Comparison of ENCODE assay signal across 8 cellular contexts in genomic region chr19:43527860-43528622, GRCh38. TPM values are rescaled to one million over a fixed set of nuclear protein-coding genes. Genes with fewer than 3 reads are reported as not detected.
DNase-seq lines count a peak whose midpoint lies in the region; ATAC-seq and TF ChIP-seq lines count a peak whose summit lies in the region.

No MANE protein-coding gene starts in this region.

- POLR2A ChIA-PET in naive thymus-derived CD8-positive, alpha-beta T cell (lab: Charles Lee) = interaction anchor here (0.7 to 1.6 kb wide), 5 partner anchors 8 to 90 kb away, joined by 3 to 4 read pairs (median 3); no protein-coding TSS in a partner anchor

- H3K4me3 ChIP-seq in Peyer's patch (peak overlapping the region in 3 of 4 donors; percentile 73 to 88 (median 86)), gastroesophageal sphincter (peak overlapping the region; percentile 79 to 91), brain microvascular endothelial cell (ENCODE audit: low read depth, low read length) (no peak overlapping the region)

- H3K4me1 ChIP-seq in Peyer's patch (peaks cover 0 to 27% (median 7%) of the 10 kb centered on the region in 4 donors), gastroesophageal sphincter (peaks cover 0 to 59% (median 11%) of the 10 kb centered on the region in 3 donors)

- no peak for TF ChIP-seq EP300 in gastroesophageal sphincter (IDR thresholded peaks at IDR 0.05)

- peak overlapping the region; percentile 79 to 90 (median 86) for H3K27ac ChIP-seq in Peyer's patch
- peak overlapping the region; percentile 82 to 90 (median 89) for H3K27ac ChIP-seq in gastroesophageal sphincter
- H3K27ac ChIP-seq in brain microvascular endothelial cell = no peak overlapping the region

- no peaks in the 10 kb centered on the region for H3K36me3 Mint-ChIP-seq in stimulated activated memory B cell treated with anti-CD40 and anti-IgM and Interleukin-4, amounts not matched to agents 10 μg/mL and 1 μg/mL and 100 μg/mL, for 72 hours
- H3K36me3 Mint-ChIP-seq in naive thymus-derived CD8-positive, alpha-beta T cell = no peaks in the 10 kb centered on the region

- 8 to 24% methylated on average over 9 to 12 of the region's 13 CpGs for WGBS in gastroesophageal sphincter (ENCODE audit: low coverage in 1 of 2), 2 donors

- no peaks in the 10 kb centered on the region for H3K27me3 Mint-ChIP-seq in stimulated activated memory B cell treated with anti-CD40 and anti-IgM and Interleukin-4, amounts not matched to agents 10 μg/mL and 1 μg/mL and 100 μg/mL, for 72 hours
- no peaks in the 10 kb centered on the region for H3K27me3 Mint-ChIP-seq in naive thymus-derived CD8-positive, alpha-beta T cell

- H3K4me3 Mint-ChIP-seq in stimulated activated memory B cell treated with anti-CD40 and anti-IgM and Interleukin-4, amounts not matched to agents 10 μg/mL and 1 μg/mL and 100 μg/mL, for 72 hours = no peak overlapping the region
- H3K4me3 Mint-ChIP-seq in naive thymus-derived CD8-positive, alpha-beta T cell = peak overlapping the region in 5 of 10 donors; percentile 15 to 78 (median 49)

- H3K9me3 ChIP-seq in Peyer's patch = no peaks in the 10 kb centered on the region
- H3K9me3 ChIP-seq in gastroesophageal sphincter = no peaks in the 10 kb centered on the region

- peak; percentile 47 for ATAC-seq in gastroesophageal sphincter
- ATAC-seq in stimulated activated memory B cell treated with anti-CD40 and anti-IgM and Interleukin-4, amounts not matched to agents 10 μg/mL and 1 μg/mL and 100 μg/mL, for 72 hours = no peak
- no peak for ATAC-seq in naive thymus-derived CD8-positive, alpha-beta T cell
- no peak for ATAC-seq in GM18517 (IDR thresholded peaks at IDR 0.05; ENCODE audit: unreplicated experiment)

- DNase-seq in NCI-H510A treated with DMSO at 0.1 percent for 48 hours (lab: John Stamatoyannopoulos, UW) (peak; percentile 72), NCI-H510A (lab: John Stamatoyannopoulos, UW) (no peak), Peyer's patch (peak in 1 of 3 donors; percentile 66), brain microvascular endothelial cell (no peak)
- no peak for DNase-seq in naive thymus-derived CD8-positive, alpha-beta T cell

- H3K27me3 ChIP-seq in Peyer's patch = no peaks in the 10 kb centered on the region
- H3K27me3 ChIP-seq in gastroesophageal sphincter = no peaks in the 10 kb centered on the region
- no peaks in the 10 kb centered on the region for H3K27me3 ChIP-seq in brain microvascular endothelial cell (replicated peaks)

- no peaks in the 10 kb centered on the region for H3K9me3 Mint-ChIP-seq in stimulated activated memory B cell treated with anti-CD40 and anti-IgM and Interleukin-4, amounts not matched to agents 10 μg/mL and 1 μg/mL and 100 μg/mL, for 72 hours
- H3K9me3 Mint-ChIP-seq in naive thymus-derived CD8-positive, alpha-beta T cell = no peaks in the 10 kb centered on the region

- H3K36me3 ChIP-seq in Peyer's patch = no peaks in the 10 kb centered on the region
- no peaks in the 10 kb centered on the region for H3K36me3 ChIP-seq in gastroesophageal sphincter
- no peaks in the 10 kb centered on the region for H3K36me3 ChIP-seq in brain microvascular endothelial cell (replicated peaks)

- in situ Hi-C loops in brain microvascular endothelial cell (cut with HindIII; ENCODE audit: low pct_ligation_motif_present, low sequenced_read_pairs) = no loop called here

- H3K4me1 Mint-ChIP-seq in stimulated activated memory B cell treated with anti-CD40 and anti-IgM and Interleukin-4, amounts not matched to agents 10 μg/mL and 1 μg/mL and 100 μg/mL, for 72 hours = peaks cover 45% of the 10 kb centered on the region
- peaks cover 13 to 43% (median 34%) of the 10 kb centered on the region in 4 donors for H3K4me1 Mint-ChIP-seq in naive thymus-derived CD8-positive, alpha-beta T cell

- TF ChIP-seq POLR2A in Peyer's patch (IDR thresholded peaks at IDR 0.05) (no peak), gastroesophageal sphincter (IDR thresholded peaks at IDR 0.05) (no peak)

- peak overlapping the region; percentile 93 for H3K27ac Mint-ChIP-seq in stimulated activated memory B cell treated with anti-CD40 and anti-IgM and Interleukin-4, amounts not matched to agents 10 μg/mL and 1 μg/mL and 100 μg/mL, for 72 hours
- peak overlapping the region in 2 of 10 donors; percentile 43 to 56 for H3K27ac Mint-ChIP-seq in naive thymus-derived CD8-positive, alpha-beta T cell

- TF ChIP-seq CTCF in Peyer's patch (IDR thresholded peaks at IDR 0.05) = peak in 2 of 6 experiments; percentile 7 to 9
- no peak for TF ChIP-seq CTCF in gastroesophageal sphincter (IDR thresholded peaks at IDR 0.05)
- TF ChIP-seq CTCF in brain microvascular endothelial cell (IDR thresholded peaks at IDR 0.05; ENCODE audit: low read depth, low read length, missing control alignments) = no peak

RNA-seq across cellular contexts. Expression of gene ETHE1, which starts 1.0 kb away (rescaled TPM):
- total RNA-seq in Peyer's patch = 100 to 1,000 TPM; 115 to 252 (median 199) TPM
- 10 to 100 TPM; 33.3 to 55.9 (median 52.3) TPM for total RNA-seq in gastroesophageal sphincter
- total RNA-seq in naive thymus-derived CD8-positive, alpha-beta T cell = 10 to 100 TPM; 23.9 to 24.8 TPM
- polyA plus RNA-seq in naive thymus-derived CD8-positive, alpha-beta T cell = 10 to 100 TPM; 62.0 to 78.7 (median 64.5) TPM

RNA-seq across cellular contexts. Expression of gene ZNF575, which starts 4.9 kb away (rescaled TPM):
- total RNA-seq in Peyer's patch (1 to 10 TPM in 2 of 4 donors, under 1 TPM in 2; 0.53 to 1.7 (median 1.3) TPM), gastroesophageal sphincter (1 to 10 TPM in 1 of 4 donors, under 1 TPM in 1, not detected in 2; 0.66 to 3.3 TPM)
- total RNA-seq in naive thymus-derived CD8-positive, alpha-beta T cell = 1 to 10 TPM; 5.1 to 5.3 TPM
- 1 to 10 TPM; 1.7 to 4.1 (median 3.0) TPM for polyA plus RNA-seq in naive thymus-derived CD8-positive, alpha-beta T cell

RNA-seq across cellular contexts. Expression of gene PHLDB3, which starts 23.5 kb away (rescaled TPM):
- total RNA-seq in Peyer's patch (10 to 100 TPM; 13.0 to 23.4 (median 18.0) TPM), gastroesophageal sphincter (10 to 100 TPM in 3 of 4 donors, 1 to 10 TPM in 1; 8.8 to 38.1 (median 14.9) TPM)
- total RNA-seq in naive thymus-derived CD8-positive, alpha-beta T cell = 10 to 100 TPM; 46.0 to 48.6 TPM
- polyA plus RNA-seq in naive thymus-derived CD8-positive, alpha-beta T cell = 1 to 10 TPM; 3.5 to 7.2 (median 4.5) TPM

RNA-seq across cellular contexts. Expression of gene XRCC1, which starts 47.3 kb away (rescaled TPM):
- total RNA-seq in Peyer's patch (10 to 100 TPM; 18.4 to 49.5 (median 22.2) TPM), gastroesophageal sphincter (10 to 100 TPM; 17.9 to 31.0 (median 22.6) TPM)
- total RNA-seq in naive thymus-derived CD8-positive, alpha-beta T cell = 10 to 100 TPM; 38.2 to 39.0 TPM
- polyA plus RNA-seq in naive thymus-derived CD8-positive, alpha-beta T cell = 10 to 100 TPM; 16.8 to 34.6 (median 33.7) TPM

RNA-seq across cellular contexts. Expression of gene PINLYP, which starts 47.6 kb away (rescaled TPM):
- total RNA-seq in Peyer's patch (1 to 10 TPM in 3 of 4 donors, not detected in 1; 1.9 to 6.6 (median 2.8) TPM), gastroesophageal sphincter (1 to 10 TPM; 2.3 to 9.4 (median 6.7) TPM)
- total RNA-seq in naive thymus-derived CD8-positive, alpha-beta T cell = 1 to 10 TPM; 2.5 to 2.7 TPM
- 1 to 10 TPM in 2 of 3 donors, under 1 TPM in 1; 0.68 to 2.3 (median 1.7) TPM for polyA plus RNA-seq in naive thymus-derived CD8-positive, alpha-beta T cell
